ENCODE assay signal across 6 cellular contexts in the genomic region with DNA sequence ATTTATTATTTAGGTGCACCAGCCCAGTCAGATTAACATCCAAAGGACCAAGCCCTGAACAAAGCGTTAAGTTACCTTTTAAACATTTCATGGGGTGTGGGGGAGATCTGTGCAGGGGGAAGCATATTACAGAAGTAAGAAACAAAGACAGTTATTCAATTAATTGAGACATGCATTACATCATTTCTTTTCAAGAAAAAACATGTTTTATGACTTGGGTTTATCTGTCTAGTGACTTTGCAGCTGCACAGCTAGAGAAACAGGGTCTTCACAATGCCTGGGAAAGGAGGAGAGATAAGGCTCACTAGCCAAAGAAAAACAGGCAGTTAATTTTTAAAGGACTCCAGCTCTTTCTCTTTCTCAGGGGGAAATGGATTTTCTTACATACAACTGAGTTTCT.
DNase-seq lines count a peak whose midpoint lies in the region; ATAC-seq and TF ChIP-seq lines count a peak whose summit lies in the region.
"Not testable (repeated sequence)": the region's sequence is repeated elsewhere in the genome, so short reads cannot be mapped to it uniquely, and the experiment has no call there.

No MANE protein-coding gene starts in this region.

- H2BK15ac ChIP-seq in mesenchymal stem cell (ENCODE audit: low read depth, poor library complexity, severe bottlenecking), result not testable (repeated sequence)

- DNase-seq in OCI-M2 (lab: John Stamatoyannopoulos, UW; ENCODE audit: unreplicated experiment) (peak; percentile 16), mammary epithelial cell (peak; percentile 24), foreskin keratinocyte (peak in 1 of 2 donors; percentile 41)
- not testable (repeated sequence) for DNase-seq in mesenchymal stem cell; nephron progenitor cell; tibial nerve (ENCODE audit: low spot score in 2 of 2)

- not testable (repeated sequence) for H3K9me3 Mint-ChIP-seq in nephron progenitor cell

- not testable (repeated sequence) for ATAC-seq in foreskin keratinocyte

- TF ChIP-seq EP300 in tibial nerve (IDR thresholded peaks at IDR 0.05), result not testable (repeated sequence)

- not testable (repeated sequence) for H2BK5ac ChIP-seq in mesenchymal stem cell (ENCODE audit: low read depth, low read length, poor library complexity, severe bottlenecking)

- H3K23ac ChIP-seq in mesenchymal stem cell (ENCODE audit: low read length in 2 of 2), result not testable (repeated sequence)

- dilution Hi-C loops in mammary epithelial cell (cut with HindIII; ENCODE audit: low sequenced_read_pairs), result not testable (repeated sequence)

- not testable (repeated sequence) for H3K18ac ChIP-seq in mesenchymal stem cell (ENCODE audit: low read depth in 1 of 2, low read length in 2 of 2)

- not testable (repeated sequence) for H2AK5ac ChIP-seq in mesenchymal stem cell (ENCODE audit: low read length, severe bottlenecking)

- in situ Hi-C loops in mammary epithelial cell (cut with MboI; ENCODE audit: low sequenced_read_pairs in 2 of 2), result not testable (repeated sequence)

- not testable (repeated sequence) for TF ChIP-seq POLR2A in tibial nerve (IDR thresholded peaks at IDR 0.05)

- H3K4ac ChIP-seq in mesenchymal stem cell (ENCODE audit: low read depth in 1 of 2, low read length in 2 of 2), result not testable (repeated sequence)

- not testable (repeated sequence) for H3K9me3 ChIP-seq in mammary epithelial cell (replicated peaks; ENCODE audit: insufficient read depth, low read length); mesenchymal stem cell (ENCODE audit: control insufficient read depth, low read length); tibial nerve

- H3K79me1 ChIP-seq in mesenchymal stem cell (replicated peaks; ENCODE audit: low read length, poor library complexity, severe bottlenecking), result not testable (repeated sequence)

- not testable (repeated sequence) for H3K27me3 Mint-ChIP-seq in nephron progenitor cell (ENCODE audit: low read depth, poor library complexity)

- H3K36me3 Mint-ChIP-seq in nephron progenitor cell (ENCODE audit: low read depth), result not testable (repeated sequence)

- BruUV-seq in mammary epithelial cell (replicated peaks; lab: Mats Ljungman, UMichigan), result not testable (repeated sequence)

- H3K4me1 ChIP-seq in mammary epithelial cell (ENCODE audit: insufficient read depth, low read length) (peaks cover 16% of the 10 kb centered on the region), foreskin keratinocyte (peaks cover 33% of the 10 kb centered on the region)
- H3K4me1 ChIP-seq in mesenchymal stem cell (ENCODE audit: control insufficient read depth, insufficient read depth, low read depth, low read length); tibial nerve: not testable (repeated sequence)

- not testable (repeated sequence) for H3K14ac ChIP-seq in mesenchymal stem cell (ENCODE audit: low read length in 2 of 2)

- WGBS in mammary epithelial cell (ENCODE audit: low coverage, missing lambda C conversion rate), result 40% methylated on average over 1 of the region's 1 CpG
- WGBS in mesenchymal stem cell, result no CpG with 5 or more reads among the region's 1 CpG
- WGBS in tibial nerve, 2 donors, result 84 to 97% methylated on average over 1 of the region's 1 CpG

- not testable (repeated sequence) for TF ChIP-seq CTCF in mammary epithelial cell (conservative IDR thresholded peaks at IDR 0.05 in 1 of 2, IDR thresholded peaks at IDR 0.05 in 1 of 2; ENCODE audit: extremely low read depth in 1 of 2, insufficient read depth in 1 of 2, low read depth in 1 of 2, low read length in 2 of 2); foreskin keratinocyte (conservative IDR thresholded peaks at IDR 0.05); nephron progenitor cell (IDR thresholded peaks at IDR 0.05); tibial nerve (IDR thresholded peaks at IDR 0.05)

- not testable (repeated sequence) for H2BK120ac ChIP-seq in mesenchymal stem cell (ENCODE audit: low read depth, low read length)

- H3K79me2 ChIP-seq in mammary epithelial cell (ENCODE audit: insufficient read depth, low read length), result not testable (repeated sequence)

- not testable (repeated sequence) for H3K9ac ChIP-seq in mammary epithelial cell (ENCODE audit: insufficient read depth, low read length)
- H3K9ac ChIP-seq in mesenchymal stem cell (ENCODE audit: low read length), result peak overlapping the region; percentile 57

- not testable (repeated sequence) for H3K4me3 ChIP-seq in mammary epithelial cell (replicated peaks in 1 of 3; ENCODE audit: insufficient read depth in 1 of 3, low read depth in 2 of 3, low read length in 3 of 3); mesenchymal stem cell (ENCODE audit: insufficient read depth in 1 of 2, low read depth in 1 of 2, low read length in 2 of 2); tibial nerve

- not testable (repeated sequence) for H3K27ac ChIP-seq in mammary epithelial cell (ENCODE audit: insufficient read depth, low read depth, low read length)
- peak overlapping the region; percentile 54 for H3K27ac ChIP-seq in foreskin keratinocyte
- H3K27ac ChIP-seq in mesenchymal stem cell (ENCODE audit: low read length, poor library complexity, severe bottlenecking), result peak overlapping the region; percentile 56
- H3K27ac ChIP-seq in tibial nerve, result peak overlapping the region in 3 of 4 donors; percentile 1 to 86 (median 77)

- H3K27me3 ChIP-seq in mammary epithelial cell (ENCODE audit: insufficient read depth, low read length); foreskin keratinocyte; mesenchymal stem cell (ENCODE audit: control insufficient read depth in 1 of 2, insufficient read depth in 1 of 2, low read length in 2 of 2); tibial nerve: not testable (repeated sequence)

- not testable (repeated sequence) for H3K4me2 ChIP-seq in mammary epithelial cell (ENCODE audit: insufficient read depth, low read depth, low read length); mesenchymal stem cell (ENCODE audit: low read length, poor library complexity, severe bottlenecking)

- H4K91ac ChIP-seq in mesenchymal stem cell (ENCODE audit: low read length), result not testable (repeated sequence)

- CTCF ChIA-PET in mammary epithelial cell (lab: Charles Lee; ENCODE audit: low non-redundant PET), result not testable (repeated sequence)

- H4K20me1 ChIP-seq in mammary epithelial cell (ENCODE audit: insufficient read depth, low read length), result not testable (repeated sequence)

- H3K4me3 Mint-ChIP-seq in nephron progenitor cell, result not testable (repeated sequence)

- H3K4me1 Mint-ChIP-seq in nephron progenitor cell, result not testable (repeated sequence)

- peak overlapping the region; percentile 12 for H3K27ac Mint-ChIP-seq in nephron progenitor cell

- H2BK12ac ChIP-seq in mesenchymal stem cell (ENCODE audit: low read length in 2 of 2), result not testable (repeated sequence)

- not testable (repeated sequence) for H2AFZ ChIP-seq in mammary epithelial cell (ENCODE audit: low read depth, low read length); mesenchymal stem cell (ENCODE audit: low read depth, low read length)

- H4K8ac ChIP-seq in mesenchymal stem cell (ENCODE audit: low read length), result not testable (repeated sequence)

- intact Hi-C loops in mammary epithelial cell (cut with micrococcal nuclease), result not testable (repeated sequence)

- H3K36me3 ChIP-seq in mammary epithelial cell (ENCODE audit: insufficient read depth, low read length); tibial nerve: not testable (repeated sequence)
- peaks cover 3 to 30% of the 10 kb centered on the region in 2 experiments for H3K36me3 ChIP-seq in mesenchymal stem cell (ENCODE audit: control insufficient read depth in 1 of 2, insufficient read depth in 2 of 2, low read depth in 1 of 2, low read length in 2 of 2)
